In the genomic region with DNA sequence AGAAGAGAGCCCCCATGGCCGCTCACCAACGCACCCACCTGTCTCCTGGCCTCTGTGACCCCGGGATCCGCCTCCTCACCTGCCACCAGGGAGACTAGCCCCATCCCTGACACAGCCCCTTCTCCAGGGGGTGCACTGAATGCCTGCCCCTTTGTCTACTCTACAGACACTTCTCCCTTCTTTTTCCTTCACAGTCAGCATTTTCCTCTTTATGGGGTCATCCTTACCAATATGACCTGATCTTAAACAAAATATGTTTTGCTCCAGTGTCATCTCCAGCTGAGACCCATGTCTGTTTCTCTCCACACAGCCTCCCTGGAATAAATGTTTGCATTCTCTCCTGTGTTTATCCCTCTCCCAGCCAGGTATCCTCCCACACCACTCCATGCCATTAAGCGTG, we compare ENCODE assay signal across 23 cellular contexts. TPM values are rescaled to one million over a fixed set of nuclear protein-coding genes. Genes with fewer than 3 reads are reported as not detected.
DNase-seq lines count a peak whose midpoint lies in the region; ATAC-seq lines count a peak whose summit lies in the region.
"Had no signal": no experiment of that assay in that cellular context is flagged by ENCODE, and none has a peak within 500 bp of the region (broad histone marks: within the 10 kb centered on the region; RNA-seq: fewer than 3 reads in every experiment).

No MANE protein-coding gene starts in this region.

- no peak overlapping the region for H3K18ac ChIP-seq in mesenchymal stem cell (ENCODE audit: low read depth in 1 of 2, low read length in 2 of 2)

- CTCF ChIA-PET in activated naive CD4-positive, alpha-beta T cell treated with anti-CD3 and anti-CD28 coated beads, Interleukin-2, amount 10 ng/mL, durations not matched to agents 7 days and 5 days (lab: Charles Lee) = no interaction called here

- no peak overlapping the region for H3K4ac ChIP-seq in mesenchymal stem cell (ENCODE audit: low read depth in 1 of 2, low read length in 2 of 2)

- no peaks in the 10 kb centered on the region for H3K4me1 ChIP-seq in mesenchymal stem cell (ENCODE audit: control insufficient read depth, insufficient read depth, low read depth, low read length)
- H3K4me1 ChIP-seq: Caco-2 had no signal

- peaks cover 3% of the 10 kb centered on the region in 2 experiments for H3K27me3 ChIP-seq in mesenchymal stem cell (ENCODE audit: control insufficient read depth in 1 of 2, insufficient read depth in 1 of 2, low read length in 2 of 2)
- H3K27me3 ChIP-seq: Peyer's patch had no signal

- no peak overlapping the region for H3K27ac Mint-ChIP-seq in activated naive CD4-positive, alpha-beta T cell treated with anti-CD3 and anti-CD28 coated beads, Interleukin-2, amount 10 ng/mL, durations not matched to agents 7 days and 5 days
- peak overlapping the region; percentile 54 for H3K27ac Mint-ChIP-seq in activated T-helper 17 cell treated with anti-CD3 and anti-CD28 coated beads, Interleukin-2, amount 50 U/mL, for 72 hours
- peak overlapping the region; percentile 59 for H3K27ac Mint-ChIP-seq in stimulated activated naive B cell treated with anti-CD40 and anti-IgM and Interleukin-4, amounts not matched to agents 10 μg/mL and 1 μg/mL and 100 μg/mL, for 72 hours

- no peak overlapping the region for H4K91ac ChIP-seq in mesenchymal stem cell (ENCODE audit: low read length)

- no peak overlapping the region for H2BK15ac ChIP-seq in mesenchymal stem cell (ENCODE audit: low read depth, poor library complexity, severe bottlenecking)

- no peak overlapping the region for H3K14ac ChIP-seq in mesenchymal stem cell (ENCODE audit: low read length in 2 of 2)

- ATAC-seq in activated T-helper 17 cell treated with anti-CD3 and anti-CD28 coated beads, Interleukin-2, amount 50 U/mL, for 72 hours (replicated peaks) = no peak
- no peak for ATAC-seq in stimulated activated naive B cell treated with anti-CD40 and anti-IgM and Interleukin-4, amounts not matched to agents 10 μg/mL and 1 μg/mL and 100 μg/mL, for 72 hours (replicated peaks)
- no peak for ATAC-seq in HG03159 (IDR thresholded peaks at IDR 0.05; ENCODE audit: unreplicated experiment)
- ATAC-seq: SK-N-SH treated with all-trans-retinoic acid at 6 μM for 48 hours had no signal

- no peak overlapping the region for H2BK12ac ChIP-seq in mesenchymal stem cell (ENCODE audit: low read length in 2 of 2)

- H3K27ac ChIP-seq in mesenchymal stem cell (ENCODE audit: low read length, poor library complexity, severe bottlenecking) = no peak overlapping the region
- H3K27ac ChIP-seq: BLaER1 treated with 17β-estradiol and CSF1 and Interleukin-3, amounts not matched to agents 10 nM and 100 nM; KMS-11; Peyer's patch had no signal

- H3K9me3 Mint-ChIP-seq in activated naive CD4-positive, alpha-beta T cell treated with anti-CD3 and anti-CD28 coated beads, Interleukin-2, amount 10 ng/mL, durations not matched to agents 7 days and 5 days = no peaks in the 10 kb centered on the region
- H3K9me3 Mint-ChIP-seq in activated T-helper 17 cell treated with anti-CD3 and anti-CD28 coated beads, Interleukin-2, amount 50 U/mL, for 72 hours = no peaks in the 10 kb centered on the region
- no peaks in the 10 kb centered on the region for H3K9me3 Mint-ChIP-seq in stimulated activated naive B cell treated with anti-CD40 and anti-IgM and Interleukin-4, amounts not matched to agents 10 μg/mL and 1 μg/mL and 100 μg/mL, for 72 hours

- DNase-seq in activated naive CD4-positive, alpha-beta T cell treated with Interleukin-2 at 50 U/mL for 16 hours = peak; percentile 0
- no peak for DNase-seq in activated naive CD4-positive, alpha-beta T cell treated with anti-CD3 and anti-CD28 coated beads, Interleukin-2, amount 10 ng/mL, durations not matched to agents 7 days and 5 days
- DNase-seq in DMS79 treated with DMSO at 0.1 percent for 48 hours (lab: John Stamatoyannopoulos, UW) (peak; percentile 12), mesenchymal stem cell (no peak)
- no peak for DNase-seq in stimulated activated naive B cell treated with anti-CD40 and anti-IgM and Interleukin-4, amounts not matched to agents 10 μg/mL and 1 μg/mL and 100 μg/mL, for 72 hours
- DNase-seq: ACHN; Caco-2; CD4-positive, alpha-beta memory T cell; DMS 273 treated with DMSO at 0.1 percent for 48 hours; GDM1; NCI-H1105; NCI-H2029 treated with DMSO at 0.1 percent for 48 hours; NCI-H226; NCI-H69 had no signal

- H2BK120ac ChIP-seq in mesenchymal stem cell (ENCODE audit: low read depth, low read length) = no peak overlapping the region

- H3K36me3 ChIP-seq in mesenchymal stem cell (ENCODE audit: control insufficient read depth in 1 of 2, insufficient read depth in 2 of 2, low read depth in 1 of 2, low read length in 2 of 2) = no peaks in the 10 kb centered on the region
- H3K36me3 ChIP-seq: BLaER1 treated with 17β-estradiol and CSF1 and Interleukin-3, amounts not matched to agents 10 nM and 100 nM; Peyer's patch had no signal

- H3K4me2 ChIP-seq in mesenchymal stem cell (ENCODE audit: low read length, poor library complexity, severe bottlenecking) = no peak overlapping the region
- H3K4me2 ChIP-seq: BLaER1 treated with 17β-estradiol and CSF1 and Interleukin-3, amounts not matched to agents 10 nM and 100 nM; KMS-11 had no signal

- no peak overlapping the region for H3K4me3 Mint-ChIP-seq in activated naive CD4-positive, alpha-beta T cell treated with anti-CD3 and anti-CD28 coated beads, Interleukin-2, amount 10 ng/mL, durations not matched to agents 7 days and 5 days
- peak overlapping the region; percentile 56 for H3K4me3 Mint-ChIP-seq in activated T-helper 17 cell treated with anti-CD3 and anti-CD28 coated beads, Interleukin-2, amount 50 U/mL, for 72 hours
- H3K4me3 Mint-ChIP-seq in stimulated activated naive B cell treated with anti-CD40 and anti-IgM and Interleukin-4, amounts not matched to agents 10 μg/mL and 1 μg/mL and 100 μg/mL, for 72 hours = no peak overlapping the region
- H3K4me3 Mint-ChIP-seq: CD4-positive, alpha-beta memory T cell had no signal

- no peak overlapping the region for H2AFZ ChIP-seq in mesenchymal stem cell (ENCODE audit: low read depth, low read length)

- H3K36me3 Mint-ChIP-seq in activated naive CD4-positive, alpha-beta T cell treated with anti-CD3 and anti-CD28 coated beads, Interleukin-2, amount 10 ng/mL, durations not matched to agents 7 days and 5 days = no peaks in the 10 kb centered on the region
- H3K36me3 Mint-ChIP-seq in activated T-helper 17 cell treated with anti-CD3 and anti-CD28 coated beads, Interleukin-2, amount 50 U/mL, for 72 hours (ENCODE audit: low read depth) = peaks cover 20% of the 10 kb centered on the region
- H3K36me3 Mint-ChIP-seq in stimulated activated naive B cell treated with anti-CD40 and anti-IgM and Interleukin-4, amounts not matched to agents 10 μg/mL and 1 μg/mL and 100 μg/mL, for 72 hours = no peaks in the 10 kb centered on the region

- H3K79me1 ChIP-seq in mesenchymal stem cell (replicated peaks; ENCODE audit: low read length, poor library complexity, severe bottlenecking) = no peaks in the 10 kb centered on the region

- H3K27me3 Mint-ChIP-seq in activated naive CD4-positive, alpha-beta T cell treated with anti-CD3 and anti-CD28 coated beads, Interleukin-2, amount 10 ng/mL, durations not matched to agents 7 days and 5 days = peaks cover 24% of the 10 kb centered on the region
- H3K27me3 Mint-ChIP-seq in activated T-helper 17 cell treated with anti-CD3 and anti-CD28 coated beads, Interleukin-2, amount 50 U/mL, for 72 hours = no peaks in the 10 kb centered on the region
- no peaks in the 10 kb centered on the region for H3K27me3 Mint-ChIP-seq in stimulated activated naive B cell treated with anti-CD40 and anti-IgM and Interleukin-4, amounts not matched to agents 10 μg/mL and 1 μg/mL and 100 μg/mL, for 72 hours
- H3K27me3 Mint-ChIP-seq: CD4-positive, alpha-beta memory T cell had no signal

- no peak overlapping the region for H2AK5ac ChIP-seq in mesenchymal stem cell (ENCODE audit: low read length, severe bottlenecking)

- no peak overlapping the region for H3K9ac ChIP-seq in mesenchymal stem cell (ENCODE audit: low read length)
- H3K9ac ChIP-seq: BLaER1 treated with 17β-estradiol and CSF1 and Interleukin-3, amounts not matched to agents 10 nM and 100 nM; KMS-11 had no signal

- no peak overlapping the region for H2BK5ac ChIP-seq in mesenchymal stem cell (ENCODE audit: low read depth, low read length, poor library complexity, severe bottlenecking)

- no peak overlapping the region for H3K4me3 ChIP-seq in mesenchymal stem cell (ENCODE audit: insufficient read depth in 1 of 2, low read depth in 1 of 2, low read length in 2 of 2)
- H3K4me3 ChIP-seq: BLaER1 treated with 17β-estradiol and CSF1 and Interleukin-3, amounts not matched to agents 10 nM and 100 nM; Peyer's patch had no signal

- H3K9me3 ChIP-seq in mesenchymal stem cell (ENCODE audit: control insufficient read depth, low read length) = peaks cover 3% of the 10 kb centered on the region
- H3K9me3 ChIP-seq: Caco-2, Peyer's patch had no signal

- no peak overlapping the region for H3K23ac ChIP-seq in mesenchymal stem cell (ENCODE audit: low read length in 2 of 2)

- H3K4me1 Mint-ChIP-seq in activated naive CD4-positive, alpha-beta T cell treated with anti-CD3 and anti-CD28 coated beads, Interleukin-2, amount 10 ng/mL, durations not matched to agents 7 days and 5 days = peaks cover 3% of the 10 kb centered on the region
- peaks cover 37% of the 10 kb centered on the region for H3K4me1 Mint-ChIP-seq in activated T-helper 17 cell treated with anti-CD3 and anti-CD28 coated beads, Interleukin-2, amount 50 U/mL, for 72 hours
- peaks cover 69 to 91% of the 10 kb centered on the region in 2 donors for H3K4me1 Mint-ChIP-seq in stimulated activated naive B cell treated with anti-CD40 and anti-IgM and Interleukin-4, amounts not matched to agents 10 μg/mL and 1 μg/mL and 100 μg/mL, for 72 hours

- 85% methylated on average over 5 of the region's 5 CpGs for WGBS in mesenchymal stem cell

- no peak overlapping the region for H4K8ac ChIP-seq in mesenchymal stem cell (ENCODE audit: low read length)

RNA-seq across cellular contexts. Expression of a gene that starts 14.6 kb away (rescaled TPM):
- total RNA-seq in activated T-helper 17 cell treated with anti-CD3 and anti-CD28 coated beads, Interleukin-2, amount 50 U/mL, for 72 hours = 10 to 100 TPM; 31.5 to 55.7 TPM
- not detected for polyA plus RNA-seq in mesenchymal stem cell (2013, experiment 1 of 2)
- polyA plus RNA-seq in mesenchymal stem cell (2013, experiment 2 of 2) = not detected
- total RNA-seq: Caco-2, H1 had no signal

RNA-seq across cellular contexts. Expression of a gene that starts 49.5 kb away (rescaled TPM):
- total RNA-seq in activated T-helper 17 cell treated with anti-CD3 and anti-CD28 coated beads, Interleukin-2, amount 50 U/mL, for 72 hours = not detected
- polyA plus RNA-seq in mesenchymal stem cell (2013, experiment 1 of 2) = not detected
- not detected for polyA plus RNA-seq in mesenchymal stem cell (2013, experiment 2 of 2)
- total RNA-seq: Caco-2; CD4-positive, alpha-beta memory T cell; H1; HT-29; OCI-LY7; Peyer's patch had no signal
- polyA plus RNA-seq: CD4-positive, alpha-beta memory T cell; H1 had no signal

Comparison
In these comparisons a context has a peak if more than half of its experiments do, and no peak if none do; other contexts are left out.
1. DNase-seq: peak in activated naive CD4-positive, alpha-beta T cell treated with Interleukin-2 at 50 U/mL for 16 hours (single experiment) and DMS79 treated with DMSO at 0.1 percent for 48 hours (single experiment); none in activated naive CD4-positive, alpha-beta T cell treated with anti-CD3 and anti-CD28 coated beads, Interleukin-2, amount 10 ng/mL, durations not matched to agents 7 days and 5 days (single experiment), stimulated activated naive B cell treated with anti-CD40 and anti-IgM and Interleukin-4, amounts not matched to agents 10 μg/mL and 1 μg/mL and 100 μg/mL, for 72 hours (single experiment) and mesenchymal stem cell (single experiment).